Comparison of ENCODE assay signal across 1 cellular context in the genomic region with DNA sequence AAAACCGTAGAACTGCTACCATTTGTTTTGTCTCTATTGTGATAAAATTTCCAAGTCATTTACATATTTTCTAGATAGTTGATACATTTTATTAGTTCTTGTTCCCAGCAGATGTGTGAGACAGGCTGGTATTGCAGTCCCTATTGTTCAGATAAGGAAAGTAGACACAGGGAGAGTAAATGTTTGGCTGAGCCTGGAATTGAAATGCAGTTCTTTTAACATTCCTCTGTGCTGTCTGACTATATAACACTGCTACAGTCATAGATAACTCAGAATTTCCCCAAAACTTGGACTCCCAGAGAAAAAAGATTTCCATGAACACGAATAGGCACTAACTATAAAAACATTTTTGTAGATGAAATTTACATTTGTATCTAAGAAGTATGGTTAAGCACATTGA.
TF ChIP-seq lines count a peak whose summit lies in the region.

No MANE protein-coding gene starts in this region.

TF ChIP-seq in K562, 482 proteins besides CTCF, POLR2A, EP300 and RAD21 (continued from another document):
- TF ChIP-seq ZFX (CRISPR knock-in tag; IDR thresholded peaks at IDR 0.05) (no peak), HNRNPH1 (optimal IDR thresholded peaks at IDR 0.05; ENCODE audit: low read depth, low read length) (no peak), JUNB (CRISPR knock-in tag; conservative IDR thresholded peaks at IDR 0.05) (no peak), ZNF263 (CRISPR knock-in tag; IDR thresholded peaks at IDR 0.05; ENCODE audit: borderline replicate concordance) (no peak), ATF4 (CRISPR knock-in tag; IDR thresholded peaks at IDR 0.05) (no peak), ZNF507 (tag; conservative IDR thresholded peaks at IDR 0.05) (no peak), CCAR2 (IDR thresholded peaks at IDR 0.05; ENCODE audit: low read depth, low read length) (no peak), KHSRP (IDR thresholded peaks at IDR 0.05) (no peak), ZNF436 (CRISPR knock-in tag; IDR thresholded peaks at IDR 0.05) (no peak), ZNF175 (CRISPR knock-in tag; IDR thresholded peaks at IDR 0.05; ENCODE audit: low read depth) (no peak), ZNF583 (CRISPR knock-in tag; IDR thresholded peaks at IDR 0.05) (no peak)
- TF ChIP-seq, protein P1, sequence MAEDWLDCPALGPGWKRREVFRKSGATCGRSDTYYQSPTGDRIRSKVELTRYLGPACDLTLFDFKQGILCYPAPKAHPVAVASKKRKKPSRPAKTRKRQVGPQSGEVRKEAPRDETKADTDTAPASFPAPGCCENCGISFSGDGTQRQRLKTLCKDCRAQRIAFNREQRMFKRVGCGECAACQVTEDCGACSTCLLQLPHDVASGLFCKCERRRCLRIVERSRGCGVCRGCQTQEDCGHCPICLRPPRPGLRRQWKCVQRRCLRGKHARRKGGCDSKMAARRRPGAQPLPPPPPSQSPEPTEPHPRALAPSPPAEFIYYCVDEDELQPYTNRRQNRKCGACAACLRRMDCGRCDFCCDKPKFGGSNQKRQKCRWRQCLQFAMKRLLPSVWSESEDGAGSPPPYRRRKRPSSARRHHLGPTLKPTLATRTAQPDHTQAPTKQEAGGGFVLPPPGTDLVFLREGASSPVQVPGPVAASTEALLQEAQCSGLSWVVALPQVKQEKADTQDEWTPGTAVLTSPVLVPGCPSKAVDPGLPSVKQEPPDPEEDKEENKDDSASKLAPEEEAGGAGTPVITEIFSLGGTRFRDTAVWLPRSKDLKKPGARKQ (CRISPR knock-in tag; IDR thresholded peaks at IDR 0.05): no peak
- TF ChIP-seq, protein P2, sequence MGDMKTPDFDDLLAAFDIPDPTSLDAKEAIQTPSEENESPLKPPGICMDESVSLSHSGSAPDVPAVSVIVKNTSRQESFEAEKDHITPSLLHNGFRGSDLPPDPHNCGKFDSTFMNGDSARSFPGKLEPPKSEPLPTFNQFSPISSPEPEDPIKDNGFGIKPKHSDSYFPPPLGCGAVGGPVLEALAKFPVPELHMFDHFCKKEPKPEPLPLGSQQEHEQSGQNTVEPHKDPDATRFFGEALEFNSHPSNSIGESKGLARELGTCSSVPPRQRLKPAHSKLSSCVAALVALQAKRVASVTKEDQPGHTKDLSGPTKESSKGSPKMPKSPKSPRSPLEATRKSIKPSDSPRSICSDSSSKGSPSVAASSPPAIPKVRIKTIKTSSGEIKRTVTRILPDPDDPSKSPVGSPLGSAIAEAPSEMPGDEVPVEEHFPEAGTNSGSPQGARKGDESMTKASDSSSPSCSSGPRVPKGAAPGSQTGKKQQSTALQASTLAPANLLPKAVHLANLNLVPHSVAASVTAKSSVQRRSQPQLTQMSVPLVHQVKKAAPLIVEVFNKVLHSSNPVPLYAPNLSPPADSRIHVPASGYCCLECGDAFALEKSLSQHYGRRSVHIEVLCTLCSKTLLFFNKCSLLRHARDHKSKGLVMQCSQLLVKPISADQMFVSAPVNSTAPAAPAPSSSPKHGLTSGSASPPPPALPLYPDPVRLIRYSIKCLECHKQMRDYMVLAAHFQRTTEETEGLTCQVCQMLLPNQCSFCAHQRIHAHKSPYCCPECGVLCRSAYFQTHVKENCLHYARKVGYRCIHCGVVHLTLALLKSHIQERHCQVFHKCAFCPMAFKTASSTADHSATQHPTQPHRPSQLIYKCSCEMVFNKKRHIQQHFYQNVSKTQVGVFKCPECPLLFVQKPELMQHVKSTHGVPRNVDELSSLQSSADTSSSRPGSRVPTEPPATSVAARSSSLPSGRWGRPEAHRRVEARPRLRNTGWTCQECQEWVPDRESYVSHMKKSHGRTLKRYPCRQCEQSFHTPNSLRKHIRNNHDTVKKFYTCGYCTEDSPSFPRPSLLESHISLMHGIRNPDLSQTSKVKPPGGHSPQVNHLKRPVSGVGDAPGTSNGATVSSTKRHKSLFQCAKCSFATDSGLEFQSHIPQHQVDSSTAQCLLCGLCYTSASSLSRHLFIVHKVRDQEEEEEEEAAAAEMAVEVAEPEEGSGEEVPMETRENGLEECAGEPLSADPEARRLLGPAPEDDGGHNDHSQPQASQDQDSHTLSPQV (IDR thresholded peaks at IDR 0.05): no peak; the same call in 1 of the 2 replicates
TF ChIP-seq in K562: peak in this region for 0.
